ENCODE assay signal across 26 cellular contexts in the genomic region with DNA sequence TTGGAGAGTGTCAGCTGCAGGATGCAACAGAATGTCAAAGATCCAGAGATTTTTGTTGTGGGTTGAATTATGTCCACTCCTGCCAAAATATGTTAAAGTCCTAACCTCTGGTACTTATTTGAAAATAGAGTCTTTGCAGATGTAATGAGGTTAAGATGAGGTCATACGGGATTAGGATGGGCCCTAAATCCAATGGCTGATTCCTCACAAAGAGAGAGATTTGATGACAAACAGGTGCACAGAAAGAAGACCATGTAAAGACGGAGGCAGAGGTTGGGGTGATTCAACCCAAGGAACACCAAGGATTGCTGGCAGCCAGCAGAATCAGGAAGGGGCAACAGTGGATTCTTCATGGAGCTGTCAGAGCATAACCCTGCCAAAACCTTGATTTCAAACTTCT.
"Had no signal": no experiment of that assay in that cellular context is flagged by ENCODE, and none has a peak within 500 bp of the region (broad histone marks: within the 10 kb centered on the region; RNA-seq: fewer than 3 reads in every experiment).

No MANE protein-coding gene starts in this region.

- H3K9me3 Mint-ChIP-seq: neural progenitor cell; stimulated activated naive CD8-positive, alpha-beta T cell treated with anti-CD3 and anti-CD28 coated beads, Interleukin-15, Interleukin-2, amounts not matched to agents 100 ng/mL and 50 ng/mL, for 24 hours had no signal

- FAIRE-seq: small intestine, urothelium cell line had no signal

- H3K27ac Mint-ChIP-seq: neural progenitor cell; progenitor cell of endocrine pancreas; stimulated activated naive B cell treated with anti-CD40 and anti-IgM and Interleukin-4, amounts not matched to agents 10 μg/mL and 1 μg/mL and 100 μg/mL, for 72 hours; stimulated activated naive CD8-positive, alpha-beta T cell treated with anti-CD3 and anti-CD28 coated beads, Interleukin-15, Interleukin-2, amounts not matched to agents 100 ng/mL and 50 ng/mL, for 24 hours had no signal

- H3K36me3 Mint-ChIP-seq: naive B cell; neural progenitor cell; stimulated activated naive B cell treated with anti-CD40 and anti-IgM and Interleukin-4, amounts not matched to agents 10 μg/mL and 1 μg/mL and 100 μg/mL, for 72 hours had no signal

- H3K79me2 ChIP-seq: parathyroid adenoma had no signal

- H3K9me3 ChIP-seq: heart right ventricle, lower lobe of right lung, right atrium auricular region, thoracic aorta, tibial nerve, upper lobe of left lung had no signal

- H3K4me3 ChIP-seq: heart right ventricle, lower lobe of right lung, neural progenitor cell, right atrium auricular region, thoracic aorta, tibial nerve, upper lobe of left lung had no signal

- H3K36me3 ChIP-seq: heart right ventricle, lower lobe of right lung, neural progenitor cell, right atrium auricular region, thoracic aorta, tibial nerve, upper lobe of left lung had no signal

- DNase-seq: cortex of kidney; effector CD4-positive, alpha-beta T cell; foreskin keratinocyte; glutamatergic neuron; heart right ventricle; hippocampal formation; islet precursor cell; kidney glomerular epithelial cell; left ventricle myocardium superior; lower lobe of right lung; naive B cell; small intestine; stimulated activated CD4-positive, alpha-beta T cell treated with anti-CD3 and anti-CD28 coated beads, Interleukin-15, amount 100 ng/mL, for 24 hours; stimulated activated CD4-positive, alpha-beta T cell treated with anti-CD3 and anti-CD28 coated beads, Interleukin-2, amount 100 ng/mL, for 48 hours; stimulated activated naive B cell treated with anti-CD40 and anti-IgM and Interleukin-4, amounts not matched to agents 10 μg/mL and 1 μg/mL and 100 μg/mL, for 72 hours; upper lobe of left lung had no signal

- H2AFZ ChIP-seq: neural progenitor cell, parathyroid adenoma had no signal

- H3K4me2 ChIP-seq: neural progenitor cell had no signal

- H3K27me3 Mint-ChIP-seq: stimulated activated naive CD8-positive, alpha-beta T cell treated with anti-CD3 and anti-CD28 coated beads, Interleukin-15, Interleukin-2, amounts not matched to agents 100 ng/mL and 50 ng/mL, for 24 hours had no signal

- H3K27ac ChIP-seq: epithelial cell of prostate, foreskin keratinocyte, heart right ventricle, lower lobe of right lung, neural progenitor cell, parathyroid adenoma, right atrium auricular region, thoracic aorta, tibial nerve, upper lobe of left lung had no signal

- H3K9ac ChIP-seq: neural progenitor cell, parathyroid adenoma had no signal

- H3K4me3 Mint-ChIP-seq: naive B cell; nephron; neural progenitor cell; stimulated activated naive B cell treated with anti-CD40 and anti-IgM and Interleukin-4, amounts not matched to agents 10 μg/mL and 1 μg/mL and 100 μg/mL, for 72 hours; stimulated activated naive CD8-positive, alpha-beta T cell treated with anti-CD3 and anti-CD28 coated beads, Interleukin-15, Interleukin-2, amounts not matched to agents 100 ng/mL and 50 ng/mL, for 24 hours had no signal

- H3K27me3 ChIP-seq: heart right ventricle, neural progenitor cell, right atrium auricular region, tibial nerve, upper lobe of left lung had no signal

- H3K4me1 Mint-ChIP-seq: naive B cell; stimulated activated naive B cell treated with anti-CD40 and anti-IgM and Interleukin-4, amounts not matched to agents 10 μg/mL and 1 μg/mL and 100 μg/mL, for 72 hours had no signal

- H3K4me1 ChIP-seq: lower lobe of right lung, parathyroid adenoma, upper lobe of left lung had no signal
